1 cellular context compared by ENCODE assay signal in genomic region chr11:936199-936598, GRCh38.
TF ChIP-seq lines count a peak whose summit lies in the region.

No MANE protein-coding gene starts in this region.

TF ChIP-seq in GM23338, 12 proteins besides CTCF, POLR2A, EP300 and RAD21 (continued from another document):
- TF ChIP-seq, protein P1, sequence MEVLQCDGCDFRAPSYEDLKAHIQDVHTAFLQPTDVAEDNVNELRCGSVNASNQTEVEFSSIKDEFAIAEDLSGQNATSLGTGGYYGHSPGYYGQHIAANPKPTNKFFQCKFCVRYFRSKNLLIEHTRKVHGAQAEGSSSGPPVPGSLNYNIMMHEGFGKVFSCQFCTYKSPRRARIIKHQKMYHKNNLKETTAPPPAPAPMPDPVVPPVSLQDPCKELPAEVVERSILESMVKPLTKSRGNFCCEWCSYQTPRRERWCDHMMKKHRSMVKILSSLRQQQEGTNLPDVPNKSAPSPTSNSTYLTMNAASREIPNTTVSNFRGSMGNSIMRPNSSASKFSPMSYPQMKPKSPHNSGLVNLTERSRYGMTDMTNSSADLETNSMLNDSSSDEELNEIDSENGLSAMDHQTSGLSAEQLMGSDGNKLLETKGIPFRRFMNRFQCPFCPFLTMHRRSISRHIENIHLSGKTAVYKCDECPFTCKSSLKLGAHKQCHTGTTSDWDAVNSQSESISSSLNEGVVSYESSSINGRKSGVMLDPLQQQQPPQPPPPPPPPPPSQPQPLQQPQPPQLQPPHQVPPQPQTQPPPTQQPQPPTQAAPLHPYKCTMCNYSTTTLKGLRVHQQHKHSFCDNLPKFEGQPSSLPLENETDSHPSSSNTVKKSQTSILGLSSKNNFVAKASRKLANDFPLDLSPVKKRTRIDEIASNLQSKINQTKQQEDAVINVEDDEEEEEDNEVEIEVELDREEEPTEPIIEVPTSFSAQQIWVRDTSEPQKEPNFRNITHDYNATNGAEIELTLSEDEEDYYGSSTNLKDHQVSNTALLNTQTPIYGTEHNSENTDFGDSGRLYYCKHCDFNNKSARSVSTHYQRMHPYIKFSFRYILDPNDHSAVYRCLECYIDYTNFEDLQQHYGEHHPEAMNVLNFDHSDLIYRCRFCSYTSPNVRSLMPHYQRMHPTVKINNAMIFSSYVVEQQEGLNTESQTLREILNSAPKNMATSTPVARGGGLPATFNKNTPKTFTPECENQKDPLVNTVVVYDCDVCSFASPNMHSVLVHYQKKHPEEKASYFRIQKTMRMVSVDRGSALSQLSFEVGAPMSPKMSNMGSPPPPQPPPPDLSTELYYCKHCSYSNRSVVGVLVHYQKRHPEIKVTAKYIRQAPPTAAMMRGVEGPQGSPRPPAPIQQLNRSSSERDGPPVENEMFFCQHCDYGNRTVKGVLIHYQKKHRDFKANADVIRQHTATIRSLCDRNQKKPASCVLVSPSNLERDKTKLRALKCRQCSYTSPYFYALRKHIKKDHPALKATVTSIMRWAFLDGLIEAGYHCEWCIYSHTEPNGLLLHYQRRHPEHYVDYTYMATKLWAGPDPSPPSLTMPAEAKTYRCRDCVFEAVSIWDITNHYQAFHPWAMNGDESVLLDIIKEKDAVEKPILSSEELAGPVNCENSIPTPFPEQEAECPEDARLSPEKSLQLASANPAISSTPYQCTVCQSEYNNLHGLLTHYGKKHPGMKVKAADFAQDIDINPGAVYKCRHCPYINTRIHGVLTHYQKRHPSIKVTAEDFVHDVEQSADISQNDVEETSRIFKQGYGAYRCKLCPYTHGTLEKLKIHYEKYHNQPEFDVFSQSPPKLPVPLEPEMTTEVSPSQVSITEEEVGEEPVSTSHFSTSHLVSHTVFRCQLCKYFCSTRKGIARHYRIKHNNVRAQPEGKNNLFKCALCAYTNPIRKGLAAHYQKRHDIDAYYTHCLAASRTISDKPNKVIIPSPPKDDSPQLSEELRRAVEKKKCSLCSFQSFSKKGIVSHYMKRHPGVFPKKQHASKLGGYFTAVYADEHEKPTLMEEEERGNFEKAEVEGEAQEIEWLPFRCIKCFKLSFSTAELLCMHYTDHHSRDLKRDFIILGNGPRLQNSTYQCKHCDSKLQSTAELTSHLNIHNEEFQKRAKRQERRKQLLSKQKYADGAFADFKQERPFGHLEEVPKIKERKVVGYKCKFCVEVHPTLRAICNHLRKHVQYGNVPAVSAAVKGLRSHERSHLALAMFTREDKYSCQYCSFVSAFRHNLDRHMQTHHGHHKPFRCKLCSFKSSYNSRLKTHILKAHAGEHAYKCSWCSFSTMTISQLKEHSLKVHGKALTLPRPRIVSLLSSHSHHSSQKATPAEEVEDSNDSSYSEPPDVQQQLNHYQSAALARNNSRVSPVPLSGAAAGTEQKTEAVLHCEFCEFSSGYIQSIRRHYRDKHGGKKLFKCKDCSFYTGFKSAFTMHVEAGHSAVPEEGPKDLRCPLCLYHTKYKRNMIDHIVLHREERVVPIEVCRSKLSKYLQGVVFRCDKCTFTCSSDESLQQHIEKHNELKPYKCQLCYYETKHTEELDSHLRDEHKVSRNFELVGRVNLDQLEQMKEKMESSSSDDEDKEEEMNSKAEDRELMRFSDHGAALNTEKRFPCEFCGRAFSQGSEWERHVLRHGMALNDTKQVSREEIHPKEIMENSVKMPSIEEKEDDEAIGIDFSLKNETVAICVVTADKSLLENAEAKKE (CRISPR knock-in tag; IDR thresholded peaks at IDR 0.05): no peak
- TF ChIP-seq JUNB (IDR thresholded peaks at IDR 0.05; ENCODE audit: unreplicated experiment) (no peak), EZH2phosphoT487 (IDR thresholded peaks at IDR 0.05; ENCODE audit: unreplicated experiment) (no peak), STAT1 (IDR thresholded peaks at IDR 0.05; ENCODE audit: unreplicated experiment) (no peak)
